1 cellular context compared by ENCODE assay signal in the genomic region with DNA sequence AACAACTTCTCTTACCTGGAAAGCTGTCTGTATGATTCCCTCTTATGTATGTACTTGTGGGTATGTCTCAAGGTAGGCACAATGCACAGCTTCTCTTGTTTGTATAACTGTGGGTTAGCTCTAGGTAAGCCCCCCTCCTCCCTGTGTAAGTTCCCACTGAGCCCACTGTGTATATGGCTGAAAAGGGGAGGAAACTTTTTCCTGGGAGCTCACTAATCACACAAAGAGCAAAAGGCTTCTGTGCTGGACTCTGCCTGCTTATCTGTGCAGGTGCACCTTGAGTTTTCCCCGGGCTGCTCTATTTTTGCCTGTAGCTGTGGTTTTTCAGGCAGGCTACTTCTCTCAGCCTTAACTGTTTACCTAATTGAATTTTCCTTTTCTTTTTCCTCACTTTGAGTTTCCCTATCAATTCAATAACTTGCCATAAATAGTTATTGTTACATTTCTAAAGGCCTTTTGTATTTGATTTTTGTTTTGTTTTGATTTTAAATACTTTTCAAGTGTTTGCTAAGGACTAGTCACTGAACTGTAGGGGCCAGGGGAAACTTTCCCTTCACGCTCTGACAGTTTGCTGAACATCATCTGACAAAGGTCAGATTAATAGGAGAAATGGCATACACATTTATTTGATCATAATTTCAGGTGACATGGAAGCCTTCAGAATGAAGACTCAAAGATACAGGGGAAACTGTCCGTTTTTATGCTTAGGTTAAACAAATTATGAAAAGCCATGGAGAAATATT.
TF ChIP-seq lines count a peak whose summit lies in the region.

No MANE protein-coding gene starts in this region.

TF ChIP-seq in H1, 55 proteins besides CTCF, POLR2A, EP300 and RAD21 (continued from another document):
- TF ChIP-seq SUZ12 (IDR thresholded peaks at IDR 0.05; ENCODE audit: low read length) (no peak), JUND (IDR thresholded peaks at IDR 0.05; ENCODE audit: low read length) (no peak), CREB1 (IDR thresholded peaks at IDR 0.05) (no peak), PHF8 (conservative IDR thresholded peaks at IDR 0.05; ENCODE audit: low read depth, low read length) (no peak), GTF2F1 (IDR thresholded peaks at IDR 0.05; ENCODE audit: borderline replicate concordance, low read depth, low read length) (no peak), FOSL1 (IDR thresholded peaks at IDR 0.05; ENCODE audit: insufficient read depth, low read depth, low read length) (no peak), E2F6 (IDR thresholded peaks at IDR 0.05) (no peak), NRF1 (IDR thresholded peaks at IDR 0.05; ENCODE audit: low read depth, low read length) (no peak), TEAD4 (IDR thresholded peaks at IDR 0.05; ENCODE audit: low read depth, low read length) (no peak), CHD2 (IDR thresholded peaks at IDR 0.05; ENCODE audit: low read length) (no peak), SIRT6 (IDR thresholded peaks at IDR 0.05; ENCODE audit: low read length) (no peak), SP4 (IDR thresholded peaks at IDR 0.05; ENCODE audit: low read length) (no peak), BCL11A (IDR thresholded peaks at IDR 0.05; ENCODE audit: low read depth in 2 of 2, low read length in 2 of 2) (no peak)
- TF ChIP-seq, protein P1, sequence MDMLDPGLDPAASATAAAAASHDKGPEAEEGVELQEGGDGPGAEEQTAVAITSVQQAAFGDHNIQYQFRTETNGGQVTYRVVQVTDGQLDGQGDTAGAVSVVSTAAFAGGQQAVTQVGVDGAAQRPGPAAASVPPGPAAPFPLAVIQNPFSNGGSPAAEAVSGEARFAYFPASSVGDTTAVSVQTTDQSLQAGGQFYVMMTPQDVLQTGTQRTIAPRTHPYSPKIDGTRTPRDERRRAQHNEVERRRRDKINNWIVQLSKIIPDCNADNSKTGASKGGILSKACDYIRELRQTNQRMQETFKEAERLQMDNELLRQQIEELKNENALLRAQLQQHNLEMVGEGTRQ (IDR thresholded peaks at IDR 0.05; ENCODE audit: low read length) = no peak
TF ChIP-seq in H1: peak in this region for 0.
